ENCODE assay signal across 17 cellular contexts in the genomic region with DNA sequence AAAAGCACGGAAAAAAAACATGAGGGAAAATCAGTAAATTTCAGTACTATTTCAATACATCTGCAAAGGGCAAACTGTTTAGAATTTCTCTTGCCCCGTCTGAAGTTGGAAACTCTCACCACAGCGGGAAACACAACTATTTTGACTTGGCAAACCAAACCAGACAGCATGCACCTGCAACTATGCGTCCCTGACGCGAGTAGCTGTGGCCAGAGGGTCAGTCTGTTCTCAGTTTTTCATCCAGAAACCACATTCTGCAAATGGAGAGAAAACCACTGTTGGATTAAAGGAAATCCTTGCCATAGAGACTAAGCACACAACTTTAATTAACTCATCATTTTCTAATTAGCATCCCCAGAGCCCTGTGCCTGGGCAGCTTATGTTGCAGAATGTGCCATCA.
DNase-seq lines count a peak whose midpoint lies in the region; ATAC-seq lines count a peak whose summit lies in the region.
"Had no signal": no experiment of that assay in that cellular context is flagged by ENCODE, and none has a peak within 500 bp of the region (broad histone marks: within the 10 kb centered on the region; RNA-seq: fewer than 3 reads in every experiment).

No MANE protein-coding gene starts in this region.

- DNase-seq in midbrain (lab: John Stamatoyannopoulos, UW) (peak; percentile 42), RKO (ENCODE audit: low spot score) (no peak)
- no peak for DNase-seq in activated T-helper 2 cell treated with anti-CD3 and anti-CD28 coated beads, Interferon-gamma antibody, Interleukin-2, Interleukin-4, amounts not matched to agents 10 μg/mL and 5 μg/mL and 100 μg/mL, durations not matched to agents 14 hours and 24 hours and 36 hours (ENCODE audit: low spot score)
- DNase-seq: ACHN, AML-193, DMS79 treated with DMSO at 0.1 percent for 48 hours, H9, NCI-H1105, NCI-H2081, NCI-H446 treated with DMSO at 0.1 percent for 48 hours, OCI-M1, SHP77 treated with DMSO at 0.1 percent for 48 hours had no signal

- H3K27me3 Mint-ChIP-seq in activated T-helper 2 cell treated with anti-CD3 and anti-CD28 coated beads, Interferon-gamma antibody, Interleukin-2, Interleukin-4, amounts not matched to agents 10 μg/mL and 5 μg/mL and 100 μg/mL, durations not matched to agents 14 hours and 24 hours and 36 hours (ENCODE audit: low read depth): no peaks in the 10 kb centered on the region

- no peaks in the 10 kb centered on the region for H3K4me1 Mint-ChIP-seq in activated T-helper 2 cell treated with anti-CD3 and anti-CD28 coated beads, Interferon-gamma antibody, Interleukin-2, Interleukin-4, amounts not matched to agents 10 μg/mL and 5 μg/mL and 100 μg/mL, durations not matched to agents 14 hours and 24 hours and 36 hours (ENCODE audit: low read depth)
- H3K4me1 Mint-ChIP-seq: CD14-positive monocyte had no signal

- H3K36me3 Mint-ChIP-seq in activated T-helper 2 cell treated with anti-CD3 and anti-CD28 coated beads, Interferon-gamma antibody, Interleukin-2, Interleukin-4, amounts not matched to agents 10 μg/mL and 5 μg/mL and 100 μg/mL, durations not matched to agents 14 hours and 24 hours and 36 hours (ENCODE audit: low read depth): no peaks in the 10 kb centered on the region
- H3K36me3 Mint-ChIP-seq: CD14-positive monocyte had no signal

- no peaks in the 10 kb centered on the region for H3K9me3 Mint-ChIP-seq in activated T-helper 2 cell treated with anti-CD3 and anti-CD28 coated beads, Interferon-gamma antibody, Interleukin-2, Interleukin-4, amounts not matched to agents 10 μg/mL and 5 μg/mL and 100 μg/mL, durations not matched to agents 14 hours and 24 hours and 36 hours
- H3K9me3 Mint-ChIP-seq: H9 had no signal

- ATAC-seq in HG03565 (IDR thresholded peaks at IDR 0.05; ENCODE audit: unreplicated experiment): no peak

- intact Hi-C loops in activated T-helper 2 cell treated with anti-CD3 and anti-CD28 coated beads, Interferon-gamma antibody, Interleukin-2, Interleukin-4, amounts not matched to agents 10 μg/mL and 5 μg/mL and 100 μg/mL, durations not matched to agents 14 hours and 24 hours and 36 hours (cut with micrococcal nuclease): no loop called here

- peak overlapping the region; percentile 41 for H3K27ac ChIP-seq in angular gyrus (ENCODE audit: low read depth, low read length)
- peak overlapping the region; percentile 78 for H3K27ac ChIP-seq in cingulate gyrus (ENCODE audit: low read depth, low read length)
- H3K27ac ChIP-seq in temporal lobe (ENCODE audit: low read depth, low read length): peak overlapping the region; percentile 87

- H3K27ac Mint-ChIP-seq in activated T-helper 2 cell treated with anti-CD3 and anti-CD28 coated beads, Interferon-gamma antibody, Interleukin-2, Interleukin-4, amounts not matched to agents 10 μg/mL and 5 μg/mL and 100 μg/mL, durations not matched to agents 14 hours and 24 hours and 36 hours: no peak overlapping the region
- H3K27ac Mint-ChIP-seq: CD14-positive monocyte had no signal

- no peak overlapping the region for H3K4me3 Mint-ChIP-seq in activated T-helper 2 cell treated with anti-CD3 and anti-CD28 coated beads, Interferon-gamma antibody, Interleukin-2, Interleukin-4, amounts not matched to agents 10 μg/mL and 5 μg/mL and 100 μg/mL, durations not matched to agents 14 hours and 24 hours and 36 hours (ENCODE audit: low read depth)
- H3K4me3 Mint-ChIP-seq: CD14-positive monocyte, H9 had no signal
